In genomic region chr15:91075761-91076160, GRCh38 we compare ENCODE assay signal across 35 cellular contexts. TPM values are rescaled to one million over a fixed set of nuclear protein-coding genes. Genes with fewer than 3 reads are reported as not detected.
A peak's percentile ranks its signal among the peaks of the same experiment; 100 is the strongest.
DNase-seq lines count a peak whose midpoint lies in the region; ATAC-seq and TF ChIP-seq lines count a peak whose summit lies in the region.
"Had no signal": no experiment of that assay in that cellular context is flagged by ENCODE, and none has a peak within 500 bp of the region (broad histone marks: within the 10 kb centered on the region; RNA-seq: fewer than 3 reads in every experiment).

No MANE protein-coding gene starts in this region.

- peaks cover 10 to 29% (median 18%) of the 10 kb centered on the region in 5 experiments for H3K9me3 Mint-ChIP-seq in brain
- H3K9me3 Mint-ChIP-seq: HFFc6 had no signal

- no peaks in the 10 kb centered on the region for H3K4me1 ChIP-seq in Karpas-422 (ENCODE audit: low read length)
- H3K4me1 ChIP-seq: BE2C, esophagus muscularis mucosa, tibial nerve had no signal

- no peaks in the 10 kb centered on the region for H3K9me3 ChIP-seq in Karpas-422 (ENCODE audit: low read length)
- H3K9me3 ChIP-seq: BE2C, mucosa of descending colon had no signal

- peak; percentile 46 for DNase-seq in D341Med (ENCODE audit: low spot score)
- peak; percentile 52 for DNase-seq in NCI-H146 treated with DMSO at 0.1 percent for 48 hours (lab: John Stamatoyannopoulos, UW; ENCODE audit: unreplicated experiment)
- DNase-seq in SHP77 (lab: John Stamatoyannopoulos, UW): peak; percentile 41 to 72
- DNase-seq in NCI-H2081 treated with DMSO at 0.1 percent for 48 hours (lab: John Stamatoyannopoulos, UW): no peak
- no peak for DNase-seq in Karpas-422
- DNase-seq in NCI-H1105 treated with DMSO at 0.1 percent for 48 hours (lab: John Stamatoyannopoulos, UW): no peak
- DNase-seq: ACHN; activated CD4-positive, alpha-beta T cell treated with anti-CD3 and anti-CD28 coated beads for 4 hours; activated CD8-positive, alpha-beta T cell treated with anti-CD3 and anti-CD28 coated beads, Interleukin-2, amount 10 ng/mL, durations not matched to agents 7 days and 5 days; activated naive CD4-positive, alpha-beta T cell treated with anti-CD3 and anti-CD28 coated beads, Interleukin-2, amount 50 U/mL, for 16 hours; amniotic stem cell; BE2C; CD8-positive, alpha-beta T cell; DMS153; dorsolateral prefrontal cortex; GOT3; HFFc6; left cardiac atrium; mucosa of descending colon; NCI-H1105; NK-92 treated with Interleukin-12 subunit alpha and Interleukin-12 subunit beta, amount 100 ng/mL, for 24 hours; PC-9; stimulated activated CD4-positive, alpha-beta T cell treated with anti-CD3 and anti-CD28 coated beads, Interleukin-15, amount 100 ng/mL, for 24 hours; stimulated activated CD4-positive, alpha-beta T cell treated with anti-CD3 and anti-CD28 coated beads, Interleukin-4, amount 100 ng/mL, for 4 hours; WERI-Rb-1 had no signal

- no peaks in the 10 kb centered on the region for H3K36me3 ChIP-seq in Karpas-422 (ENCODE audit: insufficient read depth, low read length)
- H3K36me3 ChIP-seq: BE2C, esophagus muscularis mucosa, tibial nerve, WERI-Rb-1 had no signal

- no peak for ATAC-seq in GM21576 (IDR thresholded peaks at IDR 0.05; ENCODE audit: unreplicated experiment)
- ATAC-seq: activated CD8-positive, alpha-beta T cell treated with anti-CD3 and anti-CD28 coated beads, Interleukin-2, amount 10 ng/mL, durations not matched to agents 7 days and 5 days; CD8-positive, alpha-beta T cell; left cardiac atrium; mucosa of descending colon had no signal

- peaks cover 23% of the 10 kb centered on the region for H3K27me3 Mint-ChIP-seq in brain

- no peak overlapping the region for H3K4me2 ChIP-seq in Karpas-422 (ENCODE audit: low read depth, low read length, poor library complexity, severe bottlenecking)
- H3K4me2 ChIP-seq: hepatocyte, PC-9 had no signal

- H3K27me3 ChIP-seq in Karpas-422 (ENCODE audit: low read length): 0 out of 2 replicates have a peak, but pooled peaks cover 3% of the 10 kb centered on the region

- no peak overlapping the region for H3K27ac ChIP-seq in Karpas-422 (ENCODE audit: low read length)
- H3K27ac ChIP-seq: esophagus muscularis mucosa, hepatocyte, PC-9, tibial nerve, WERI-Rb-1 had no signal

- H3K27ac Mint-ChIP-seq in brain: peak overlapping the region; percentile 13 to 93 (median 68)
- H3K27ac Mint-ChIP-seq: activated CD8-positive, alpha-beta T cell treated with anti-CD3 and anti-CD28 coated beads, Interleukin-2, amount 10 ng/mL, durations not matched to agents 7 days and 5 days; activated T-helper 2 cell treated with anti-CD3 and anti-CD28 coated beads, Interferon-gamma antibody, Interleukin-2, Interleukin-4, amounts not matched to agents 10 μg/mL and 5 μg/mL and 100 μg/mL, durations not matched to agents 14 hours and 24 hours and 36 hours; CD8-positive, alpha-beta T cell; HFFc6; IgD-negative memory B cell; nephron had no signal

- H3K4me3 Mint-ChIP-seq in brain: no peak overlapping the region
- H3K4me3 Mint-ChIP-seq: activated CD8-positive, alpha-beta T cell treated with anti-CD3 and anti-CD28 coated beads, Interleukin-2, amount 10 ng/mL, durations not matched to agents 7 days and 5 days; CD8-positive, alpha-beta T cell; HFFc6; IgD-negative memory B cell; nephron had no signal

- no peaks in the 10 kb centered on the region for H3K36me3 Mint-ChIP-seq in brain
- H3K36me3 Mint-ChIP-seq: CD8-positive, alpha-beta T cell had no signal

- H3K4me3 ChIP-seq in Karpas-422 (ENCODE audit: low read length): no peak overlapping the region
- H3K4me3 ChIP-seq: dorsolateral prefrontal cortex, esophagus muscularis mucosa, hepatocyte, mucosa of descending colon, PC-9, tibial nerve had no signal

- H3K9ac ChIP-seq in Karpas-422 (ENCODE audit: low read length): no peak overlapping the region

- H3K4me1 Mint-ChIP-seq in brain: peaks cover 9% of the 10 kb centered on the region
- H3K4me1 Mint-ChIP-seq: IgD-negative memory B cell had no signal

- no peaks in the 10 kb centered on the region for H3K79me2 ChIP-seq in Karpas-422 (ENCODE audit: low read length)
- H3K79me2 ChIP-seq: hepatocyte had no signal

- H2AFZ ChIP-seq in Karpas-422 (ENCODE audit: low read length): no peak overlapping the region
- H2AFZ ChIP-seq: hepatocyte, PC-9 had no signal

- no peak for TF ChIP-seq CTCF in brain (conservative IDR thresholded peaks at IDR 0.05)

- no peaks in the 10 kb centered on the region for H4K20me1 ChIP-seq in Karpas-422 (ENCODE audit: insufficient read depth, low read depth, low read length)

- no peaks in the 10 kb centered on the region for H3K9me2 ChIP-seq in Karpas-422 (replicated peaks; ENCODE audit: insufficient read depth, low read length)

RNA-seq across cellular contexts. Expression of gene SV2B, which starts 24.3 kb away (rescaled TPM):
- 61.6 TPM for polyA plus RNA-seq in brain (ENCODE audit: insufficient read depth, low read depth, low replicate concordance)
- total RNA-seq in Karpas-422 (2014; rRNA removed; shearing (Covaris generic); ENCODE audit: low replicate concordance): 0.11 and 0.26 TPM in 2 replicates
- total RNA-seq: activated CD8-positive, alpha-beta T cell treated with anti-CD3 and anti-CD28 coated beads, Interleukin-2, amount 10 ng/mL, durations not matched to agents 7 days and 5 days; CD8-positive, alpha-beta T cell; G401; HFFc6; osteoblast; PC-9 had no signal

RNA-seq across cellular contexts. Expression of gene VPS33B, which starts 53.4 kb away (rescaled TPM):
- 14.5 TPM for polyA plus RNA-seq in brain (ENCODE audit: insufficient read depth, low read depth, low replicate concordance)
- total RNA-seq in Karpas-422 (2014; rRNA removed; shearing (Covaris generic); ENCODE audit: low replicate concordance): 5.7 and 7.5 TPM in 2 replicates

Comparison
In these comparisons a context has a peak if more than half of its experiments do, and no peak if none do; other contexts are left out.
1. DNase-seq: peak in D341Med (single experiment), NCI-H146 treated with DMSO at 0.1 percent for 48 hours (single experiment) and SHP77 (2 of 2); none in NCI-H2081 treated with DMSO at 0.1 percent for 48 hours (single experiment), Karpas-422 (single experiment) and NCI-H1105 treated with DMSO at 0.1 percent for 48 hours (single experiment).